ENCODE assay signal across 1 cellular context in the genomic region with DNA sequence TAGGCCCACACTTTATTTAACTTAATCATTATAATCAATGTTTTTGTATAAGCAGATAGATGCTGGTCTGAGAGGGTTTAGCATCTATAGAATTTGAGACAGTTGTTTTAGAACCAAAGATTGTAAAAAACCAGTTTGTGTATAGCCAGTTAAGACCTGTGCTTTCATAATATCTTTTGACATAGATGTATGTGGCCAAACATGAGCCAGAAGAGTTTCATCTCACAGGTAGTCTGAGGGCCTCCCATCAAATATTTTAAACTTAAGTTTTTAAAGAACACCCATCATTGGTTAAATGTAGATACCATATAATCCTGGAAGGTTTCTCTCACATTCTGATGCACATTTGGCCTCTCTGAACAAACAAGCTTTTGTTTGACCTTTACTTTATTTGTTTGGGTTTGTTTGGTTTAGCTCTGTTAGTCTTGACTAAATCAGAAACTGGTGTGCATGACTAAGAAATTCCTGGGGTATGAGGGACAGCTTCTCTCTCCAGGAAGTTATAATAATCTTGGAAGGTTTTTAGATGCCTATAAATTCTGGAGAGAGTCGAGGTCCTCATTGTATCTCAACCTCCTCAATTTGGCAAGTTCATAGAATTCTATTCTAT.
TF ChIP-seq lines count a peak whose summit lies in the region.

No MANE protein-coding gene starts in this region.

TF ChIP-seq in HepG2, 621 proteins besides CTCF, POLR2A, EP300 and RAD21 (continued from another document and continues in another):
- peak; percentile 70 for TF ChIP-seq ARID5B (CRISPR knock-in tag; IDR thresholded peaks at IDR 0.05)
- TF ChIP-seq, protein P1, sequence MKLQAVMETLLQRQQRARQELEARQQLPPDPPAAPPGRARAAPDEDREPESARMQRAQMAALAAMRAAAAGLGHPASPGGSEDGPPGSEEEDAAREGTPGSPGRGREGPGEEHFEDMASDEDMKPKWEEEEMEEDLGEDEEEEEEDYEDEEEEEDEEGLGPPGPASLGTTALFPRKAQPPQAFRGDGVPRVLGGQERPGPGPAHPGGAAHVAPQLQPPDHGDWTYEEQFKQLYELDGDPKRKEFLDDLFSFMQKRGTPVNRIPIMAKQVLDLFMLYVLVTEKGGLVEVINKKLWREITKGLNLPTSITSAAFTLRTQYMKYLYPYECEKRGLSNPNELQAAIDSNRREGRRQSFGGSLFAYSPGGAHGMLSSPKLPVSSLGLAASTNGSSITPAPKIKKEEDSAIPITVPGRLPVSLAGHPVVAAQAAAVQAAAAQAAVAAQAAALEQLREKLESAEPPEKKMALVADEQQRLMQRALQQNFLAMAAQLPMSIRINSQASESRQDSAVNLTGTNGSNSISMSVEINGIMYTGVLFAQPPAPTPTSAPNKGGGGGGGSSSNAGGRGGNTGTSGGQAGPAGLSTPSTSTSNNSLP (IDR thresholded peaks at IDR 0.05; ENCODE audit: low read depth, low read length): peak; percentile 34; the same call in 1 of the 2 replicates
- TF ChIP-seq, protein P2, sequence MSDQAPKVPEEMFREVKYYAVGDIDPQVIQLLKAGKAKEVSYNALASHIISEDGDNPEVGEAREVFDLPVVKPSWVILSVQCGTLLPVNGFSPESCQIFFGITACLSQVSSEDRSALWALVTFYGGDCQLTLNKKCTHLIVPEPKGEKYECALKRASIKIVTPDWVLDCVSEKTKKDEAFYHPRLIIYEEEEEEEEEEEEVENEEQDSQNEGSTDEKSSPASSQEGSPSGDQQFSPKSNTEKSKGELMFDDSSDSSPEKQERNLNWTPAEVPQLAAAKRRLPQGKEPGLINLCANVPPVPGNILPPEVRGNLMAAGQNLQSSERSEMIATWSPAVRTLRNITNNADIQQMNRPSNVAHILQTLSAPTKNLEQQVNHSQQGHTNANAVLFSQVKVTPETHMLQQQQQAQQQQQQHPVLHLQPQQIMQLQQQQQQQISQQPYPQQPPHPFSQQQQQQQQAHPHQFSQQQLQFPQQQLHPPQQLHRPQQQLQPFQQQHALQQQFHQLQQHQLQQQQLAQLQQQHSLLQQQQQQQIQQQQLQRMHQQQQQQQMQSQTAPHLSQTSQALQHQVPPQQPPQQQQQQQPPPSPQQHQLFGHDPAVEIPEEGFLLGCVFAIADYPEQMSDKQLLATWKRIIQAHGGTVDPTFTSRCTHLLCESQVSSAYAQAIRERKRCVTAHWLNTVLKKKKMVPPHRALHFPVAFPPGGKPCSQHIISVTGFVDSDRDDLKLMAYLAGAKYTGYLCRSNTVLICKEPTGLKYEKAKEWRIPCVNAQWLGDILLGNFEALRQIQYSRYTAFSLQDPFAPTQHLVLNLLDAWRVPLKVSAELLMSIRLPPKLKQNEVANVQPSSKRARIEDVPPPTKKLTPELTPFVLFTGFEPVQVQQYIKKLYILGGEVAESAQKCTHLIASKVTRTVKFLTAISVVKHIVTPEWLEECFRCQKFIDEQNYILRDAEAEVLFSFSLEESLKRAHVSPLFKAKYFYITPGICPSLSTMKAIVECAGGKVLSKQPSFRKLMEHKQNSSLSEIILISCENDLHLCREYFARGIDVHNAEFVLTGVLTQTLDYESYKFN (CRISPR knock-in tag; conservative IDR thresholded peaks at IDR 0.05): 0 out of 2 replicates have a peak, but pooled peaks have one; percentile 18
- no peak for TF ChIP-seq SOX13 (IDR thresholded peaks at IDR 0.05)
- TF ChIP-seq SOX13 (CRISPR knock-in tag; conservative IDR thresholded peaks at IDR 0.05 in 1 of 2, IDR thresholded peaks at IDR 0.05 in 1 of 2): peak in 1 of 2 experiments; percentile 49; a peak in 1 of 4 replicates
- TF ChIP-seq GATAD2A (CRISPR knock-in tag; IDR thresholded peaks at IDR 0.05): 0 out of 2 replicates have a peak, but pooled peaks have one; percentile 28
- TF ChIP-seq SOX6 (IDR thresholded peaks at IDR 0.05): no peak
- TF ChIP-seq SOX6 (CRISPR knock-in tag; IDR thresholded peaks at IDR 0.05): no peak
- TF ChIP-seq SRSF4 (IDR thresholded peaks at IDR 0.05; ENCODE audit: low read depth, low read length, poor library complexity, severe bottlenecking): no peak
- TF ChIP-seq GRHL1 (CRISPR knock-in tag; conservative IDR thresholded peaks at IDR 0.05): no peak
- TF ChIP-seq RXRB (CRISPR knock-in tag; IDR thresholded peaks at IDR 0.05; ENCODE audit: borderline replicate concordance): peak; percentile 28; the same call in 1 of the 2 replicates
- TF ChIP-seq, protein P3, sequence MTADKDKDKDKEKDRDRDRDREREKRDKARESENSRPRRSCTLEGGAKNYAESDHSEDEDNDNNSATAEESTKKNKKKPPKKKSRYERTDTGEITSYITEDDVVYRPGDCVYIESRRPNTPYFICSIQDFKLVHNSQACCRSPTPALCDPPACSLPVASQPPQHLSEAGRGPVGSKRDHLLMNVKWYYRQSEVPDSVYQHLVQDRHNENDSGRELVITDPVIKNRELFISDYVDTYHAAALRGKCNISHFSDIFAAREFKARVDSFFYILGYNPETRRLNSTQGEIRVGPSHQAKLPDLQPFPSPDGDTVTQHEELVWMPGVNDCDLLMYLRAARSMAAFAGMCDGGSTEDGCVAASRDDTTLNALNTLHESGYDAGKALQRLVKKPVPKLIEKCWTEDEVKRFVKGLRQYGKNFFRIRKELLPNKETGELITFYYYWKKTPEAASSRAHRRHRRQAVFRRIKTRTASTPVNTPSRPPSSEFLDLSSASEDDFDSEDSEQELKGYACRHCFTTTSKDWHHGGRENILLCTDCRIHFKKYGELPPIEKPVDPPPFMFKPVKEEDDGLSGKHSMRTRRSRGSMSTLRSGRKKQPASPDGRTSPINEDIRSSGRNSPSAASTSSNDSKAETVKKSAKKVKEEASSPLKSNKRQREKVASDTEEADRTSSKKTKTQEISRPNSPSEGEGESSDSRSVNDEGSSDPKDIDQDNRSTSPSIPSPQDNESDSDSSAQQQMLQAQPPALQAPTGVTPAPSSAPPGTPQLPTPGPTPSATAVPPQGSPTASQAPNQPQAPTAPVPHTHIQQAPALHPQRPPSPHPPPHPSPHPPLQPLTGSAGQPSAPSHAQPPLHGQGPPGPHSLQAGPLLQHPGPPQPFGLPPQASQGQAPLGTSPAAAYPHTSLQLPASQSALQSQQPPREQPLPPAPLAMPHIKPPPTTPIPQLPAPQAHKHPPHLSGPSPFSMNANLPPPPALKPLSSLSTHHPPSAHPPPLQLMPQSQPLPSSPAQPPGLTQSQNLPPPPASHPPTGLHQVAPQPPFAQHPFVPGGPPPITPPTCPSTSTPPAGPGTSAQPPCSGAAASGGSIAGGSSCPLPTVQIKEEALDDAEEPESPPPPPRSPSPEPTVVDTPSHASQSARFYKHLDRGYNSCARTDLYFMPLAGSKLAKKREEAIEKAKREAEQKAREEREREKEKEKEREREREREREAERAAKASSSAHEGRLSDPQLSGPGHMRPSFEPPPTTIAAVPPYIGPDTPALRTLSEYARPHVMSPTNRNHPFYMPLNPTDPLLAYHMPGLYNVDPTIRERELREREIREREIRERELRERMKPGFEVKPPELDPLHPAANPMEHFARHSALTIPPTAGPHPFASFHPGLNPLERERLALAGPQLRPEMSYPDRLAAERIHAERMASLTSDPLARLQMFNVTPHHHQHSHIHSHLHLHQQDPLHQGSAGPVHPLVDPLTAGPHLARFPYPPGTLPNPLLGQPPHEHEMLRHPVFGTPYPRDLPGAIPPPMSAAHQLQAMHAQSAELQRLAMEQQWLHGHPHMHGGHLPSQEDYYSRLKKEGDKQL (CRISPR knock-in tag; IDR thresholded peaks at IDR 0.05; ENCODE audit: low read depth): 0 out of 2 replicates have a peak, but pooled peaks have one; percentile 40
- no peak for TF ChIP-seq ETV6 (CRISPR knock-in tag; conservative IDR thresholded peaks at IDR 0.05)
- TF ChIP-seq, protein P4, sequence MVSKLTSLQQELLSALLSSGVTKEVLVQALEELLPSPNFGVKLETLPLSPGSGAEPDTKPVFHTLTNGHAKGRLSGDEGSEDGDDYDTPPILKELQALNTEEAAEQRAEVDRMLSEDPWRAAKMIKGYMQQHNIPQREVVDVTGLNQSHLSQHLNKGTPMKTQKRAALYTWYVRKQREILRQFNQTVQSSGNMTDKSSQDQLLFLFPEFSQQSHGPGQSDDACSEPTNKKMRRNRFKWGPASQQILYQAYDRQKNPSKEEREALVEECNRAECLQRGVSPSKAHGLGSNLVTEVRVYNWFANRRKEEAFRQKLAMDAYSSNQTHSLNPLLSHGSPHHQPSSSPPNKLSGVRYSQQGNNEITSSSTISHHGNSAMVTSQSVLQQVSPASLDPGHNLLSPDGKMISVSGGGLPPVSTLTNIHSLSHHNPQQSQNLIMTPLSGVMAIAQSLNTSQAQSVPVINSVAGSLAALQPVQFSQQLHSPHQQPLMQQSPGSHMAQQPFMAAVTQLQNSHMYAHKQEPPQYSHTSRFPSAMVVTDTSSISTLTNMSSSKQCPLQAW (CRISPR knock-in tag; IDR thresholded peaks at IDR 0.05): no peak
- no peak for TF ChIP-seq ZNF180 (CRISPR knock-in tag; IDR thresholded peaks at IDR 0.05; ENCODE audit: borderline replicate concordance, low read depth)
- 0 out of 2 replicates have a peak, but pooled peaks have one; percentile 32 for TF ChIP-seq MIXL1 (CRISPR knock-in tag; IDR thresholded peaks at IDR 0.05)
- TF ChIP-seq FOXA1 (IDR thresholded peaks at IDR 0.05): no peak
- peak; percentile 39; the same call in 1 of the 2 replicates for TF ChIP-seq FOXA1 (CRISPR knock-in tag; IDR thresholded peaks at IDR 0.05)
- TF ChIP-seq HMG20A (CRISPR knock-in tag; IDR thresholded peaks at IDR 0.05; ENCODE audit: borderline replicate concordance): peak; percentile 61; the same call in 1 of the 2 replicates
- TF ChIP-seq FOXA3 (CRISPR knock-in tag; IDR thresholded peaks at IDR 0.05): peak; percentile 79
- no peak for TF ChIP-seq FOXP1 (IDR thresholded peaks at IDR 0.05)
- TF ChIP-seq FOXP1 (CRISPR knock-in tag; IDR thresholded peaks at IDR 0.05): peak; percentile 58
- TF ChIP-seq ZNF232 (CRISPR knock-in tag; IDR thresholded peaks at IDR 0.05; ENCODE audit: borderline replicate concordance): peak; percentile 70; the same call in 1 of the 2 replicates
- TF ChIP-seq TEAD3 (CRISPR knock-in tag; optimal IDR thresholded peaks at IDR 0.05; ENCODE audit: borderline replicate concordance): peak; percentile 29
- TF ChIP-seq LCORL (IDR thresholded peaks at IDR 0.05): peak; percentile 15; the same call in 1 of the 2 replicates
- TF ChIP-seq LCORL (CRISPR knock-in tag; IDR thresholded peaks at IDR 0.05): no peak
- peak; percentile 95 for TF ChIP-seq RARA (CRISPR knock-in tag; IDR thresholded peaks at IDR 0.05)
